Comparison of ENCODE assay signal across 1 cellular context in the genomic region with DNA sequence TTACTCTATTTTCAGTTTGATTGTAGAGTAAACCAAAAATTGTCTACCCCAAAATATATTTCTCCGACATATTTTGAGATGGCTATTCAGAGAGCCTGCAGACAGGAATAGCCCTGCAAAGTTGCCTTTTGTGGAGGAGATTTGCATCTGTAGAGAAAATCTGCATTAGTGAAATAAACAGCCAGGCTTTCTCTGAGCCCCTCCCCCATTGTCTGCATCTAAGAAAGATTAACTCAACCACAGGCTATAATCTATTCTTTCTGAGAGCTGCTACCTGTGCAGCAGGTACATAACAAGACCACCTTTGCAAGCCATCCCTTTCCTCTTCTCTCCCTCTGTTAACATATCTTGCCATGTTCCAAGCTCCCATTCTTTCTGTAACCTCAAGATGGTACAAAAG.
TF ChIP-seq lines count a peak whose summit lies in the region.

No MANE protein-coding gene starts in this region.

TF ChIP-seq in GM23338, 12 proteins besides CTCF, POLR2A, EP300 and RAD21 (continued from another document):
- TF ChIP-seq EZH2phosphoT487 (IDR thresholded peaks at IDR 0.05; ENCODE audit: unreplicated experiment) (no peak), JUNB (IDR thresholded peaks at IDR 0.05; ENCODE audit: unreplicated experiment) (no peak)
